In genomic region chr22:40121463-40121862, GRCh38 we compare ENCODE assay signal across 1 cellular context.
TF ChIP-seq lines count a peak whose summit lies in the region.

No MANE protein-coding gene starts in this region.

TF ChIP-seq in HepG2, 621 proteins besides CTCF, POLR2A, EP300 and RAD21:
- TF ChIP-seq ZNF619 (CRISPR knock-in tag; IDR thresholded peaks at IDR 0.05) (no peak), ZMAT3 (CRISPR knock-in tag; conservative IDR thresholded peaks at IDR 0.05) (no peak), MIXL1 (CRISPR knock-in tag; IDR thresholded peaks at IDR 0.05) (no peak)
- TF ChIP-seq, protein P1, sequence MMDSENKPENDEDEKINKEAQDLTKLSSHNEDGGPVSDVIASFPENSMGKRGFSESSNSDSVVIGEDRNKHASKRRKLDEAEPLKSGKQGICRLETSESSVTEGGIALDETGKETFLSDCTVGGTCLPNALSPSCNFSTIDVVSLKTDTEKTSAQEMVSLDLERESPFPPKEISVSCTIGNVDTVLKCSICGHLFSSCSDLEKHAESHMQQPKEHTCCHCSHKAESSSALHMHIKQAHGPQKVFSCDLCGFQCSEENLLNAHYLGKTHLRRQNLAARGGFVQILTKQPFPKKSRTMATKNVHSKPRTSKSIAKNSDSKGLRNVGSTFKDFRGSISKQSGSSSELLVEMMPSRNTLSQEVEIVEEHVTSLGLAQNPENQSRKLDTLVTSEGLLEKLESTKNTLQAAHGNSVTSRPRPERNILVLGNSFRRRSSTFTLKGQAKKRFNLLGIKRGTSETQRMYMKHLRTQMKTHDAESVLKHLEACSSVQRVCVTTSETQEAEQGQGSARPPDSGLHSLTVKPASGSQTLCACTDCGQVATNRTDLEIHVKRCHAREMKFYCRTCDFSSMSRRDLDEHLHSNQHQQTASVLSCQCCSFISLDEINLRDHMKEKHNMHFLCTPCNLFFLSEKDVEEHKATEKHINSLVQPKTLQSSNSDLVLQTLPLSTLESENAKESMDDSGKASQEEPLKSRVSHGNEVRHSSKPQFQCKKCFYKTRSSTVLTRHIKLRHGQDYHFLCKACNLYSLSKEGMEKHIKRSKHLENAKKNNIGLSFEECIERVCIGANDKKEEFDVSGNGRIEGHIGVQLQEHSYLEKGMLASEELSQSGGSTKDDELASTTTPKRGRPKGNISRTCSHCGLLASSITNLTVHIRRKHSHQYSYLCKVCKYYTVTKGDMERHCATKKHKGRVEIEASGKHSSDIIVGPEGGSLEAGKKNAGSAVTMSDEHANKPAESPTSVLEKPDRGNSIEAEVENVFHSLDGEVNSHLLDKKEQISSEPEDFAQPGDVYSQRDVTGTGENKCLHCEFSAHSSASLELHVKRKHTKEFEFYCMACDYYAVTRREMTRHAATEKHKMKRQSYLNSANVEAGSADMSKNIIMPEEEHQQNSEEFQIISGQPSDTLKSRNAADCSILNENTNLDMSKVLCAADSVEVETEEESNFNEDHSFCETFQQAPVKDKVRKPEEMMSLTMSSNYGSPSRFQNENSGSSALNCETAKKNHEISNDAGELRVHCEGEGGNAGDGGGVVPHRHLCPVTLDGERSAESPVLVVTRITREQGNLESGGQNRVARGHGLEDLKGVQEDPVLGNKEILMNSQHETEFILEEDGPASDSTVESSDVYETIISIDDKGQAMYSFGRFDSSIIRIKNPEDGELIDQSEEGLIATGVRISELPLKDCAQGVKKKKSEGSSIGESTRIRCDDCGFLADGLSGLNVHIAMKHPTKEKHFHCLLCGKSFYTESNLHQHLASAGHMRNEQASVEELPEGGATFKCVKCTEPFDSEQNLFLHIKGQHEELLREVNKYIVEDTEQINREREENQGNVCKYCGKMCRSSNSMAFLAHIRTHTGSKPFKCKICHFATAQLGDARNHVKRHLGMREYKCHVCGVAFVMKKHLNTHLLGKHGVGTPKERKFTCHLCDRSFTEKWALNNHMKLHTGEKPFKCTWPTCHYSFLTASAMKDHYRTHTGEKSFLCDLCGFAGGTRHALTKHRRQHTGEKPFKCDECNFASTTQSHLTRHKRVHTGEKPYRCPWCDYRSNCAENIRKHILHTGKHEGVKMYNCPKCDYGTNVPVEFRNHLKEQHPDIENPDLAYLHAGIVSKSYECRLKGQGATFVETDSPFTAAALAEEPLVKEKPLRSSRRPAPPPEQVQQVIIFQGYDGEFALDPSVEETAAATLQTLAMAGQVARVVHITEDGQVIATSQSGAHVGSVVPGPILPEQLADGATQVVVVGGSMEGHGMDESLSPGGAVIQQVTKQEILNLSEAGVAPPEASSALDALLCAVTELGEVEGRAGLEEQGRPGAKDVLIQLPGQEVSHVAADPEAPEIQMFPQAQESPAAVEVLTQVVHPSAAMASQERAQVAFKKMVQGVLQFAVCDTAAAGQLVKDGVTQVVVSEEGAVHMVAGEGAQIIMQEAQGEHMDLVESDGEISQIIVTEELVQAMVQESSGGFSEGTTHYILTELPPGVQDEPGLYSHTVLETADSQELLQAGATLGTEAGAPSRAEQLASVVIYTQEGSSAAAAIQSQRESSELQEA (CRISPR knock-in tag; IDR thresholded peaks at IDR 0.05; ENCODE audit: not compliant biosample characterization): no peak
